In genomic region chr9:95225016-95225745, GRCh38 we compare ENCODE assay signal across 24 cellular contexts.
DNase-seq lines count a peak whose midpoint lies in the region; ATAC-seq and TF ChIP-seq lines count a peak whose summit lies in the region.
"Had no signal": no experiment of that assay in that cellular context is flagged by ENCODE, and none has a peak within 500 bp of the region (broad histone marks: within the 10 kb centered on the region; RNA-seq: fewer than 3 reads in every experiment).

No MANE protein-coding gene starts in this region.

- H4K20me1 ChIP-seq in mammary epithelial cell (ENCODE audit: insufficient read depth, low read length), result no peaks in the 10 kb centered on the region

- 91% methylated on average over 5 of the region's 5 CpGs for WGBS in mammary epithelial cell (ENCODE audit: low coverage, missing lambda C conversion rate)

- no peaks in the 10 kb centered on the region for H3K4me1 Mint-ChIP-seq in central memory CD8-positive, alpha-beta T cell
- H3K4me1 Mint-ChIP-seq: activated CD4-positive, alpha-beta T cell treated with anti-CD3 and anti-CD28 coated beads, Interleukin-2, amount 10 ng/mL, durations not matched to agents 7 days and 5 days had no signal

- H3K9me3 Mint-ChIP-seq in central memory CD8-positive, alpha-beta T cell, result no peaks in the 10 kb centered on the region
- H3K9me3 Mint-ChIP-seq: activated CD4-positive, alpha-beta T cell treated with anti-CD3 and anti-CD28 coated beads, Interleukin-2, amount 10 ng/mL, durations not matched to agents 7 days and 5 days; natural killer cell had no signal

- in situ Hi-C loops in Caki2 (cut with HindIII; ENCODE audit: low pct_unique_long_range_greater_than_20kb, low sequenced_read_pairs), result no loop called here
- in situ Hi-C loops in mammary epithelial cell (cut with MboI; ENCODE audit: low sequenced_read_pairs in 2 of 2), result no loop called here

- dilution Hi-C loops in mammary epithelial cell (cut with HindIII; ENCODE audit: low sequenced_read_pairs), result no loop called here

- no peaks in the 10 kb centered on the region for H3K27me3 ChIP-seq in mammary epithelial cell (ENCODE audit: insufficient read depth, low read length)
- H3K27me3 ChIP-seq: breast epithelium had no signal

- H3K9ac ChIP-seq in mammary epithelial cell (ENCODE audit: insufficient read depth, low read length), result no peak overlapping the region
- H3K9ac ChIP-seq: GM23248 had no signal

- H3K4me2 ChIP-seq in mammary epithelial cell (ENCODE audit: insufficient read depth, low read depth, low read length), result no peak overlapping the region

- DNase-seq in Caki2 (ENCODE audit: low read depth) (peak; percentile 3), left lobe of liver (ENCODE audit: low spot score) (no peak), renal cortical epithelial cell (ENCODE audit: low read depth) (peak; percentile 65), mammary epithelial cell (no peak), NCI-H1436 (lab: John Stamatoyannopoulos, UW) (no peak)
- no peak for DNase-seq in central memory CD8-positive, alpha-beta T cell (ENCODE audit: low spot score in 2 of 2)
- DNase-seq: activated CD4-positive, alpha-beta T cell treated with anti-CD3 and anti-CD28 coated beads, Interleukin-2, amount 10 ng/mL, durations not matched to agents 7 days and 5 days; activated effector memory CD4-positive, alpha-beta T cell treated with Interleukin-2 at 50 U/mL for 16 hours; activated T-cell treated with anti-CD3 and anti-CD28 coated beads, Interleukin-2, amount 50 U/mL, for 1 hour; effector CD4-positive, alpha-beta T cell; glutamatergic neuron; KBM-7; natural killer cell; NCI-H1092; NCI-H187; NCI-H82; retina; small intestine; stimulated activated naive CD4-positive, alpha-beta T cell; T1000 had no signal

- no peaks in the 10 kb centered on the region for H3K27me3 Mint-ChIP-seq in central memory CD8-positive, alpha-beta T cell
- H3K27me3 Mint-ChIP-seq: activated CD4-positive, alpha-beta T cell treated with anti-CD3 and anti-CD28 coated beads, Interleukin-2, amount 10 ng/mL, durations not matched to agents 7 days and 5 days; activated naive CD8-positive, alpha-beta T cell had no signal

- H3K27ac Mint-ChIP-seq in central memory CD8-positive, alpha-beta T cell (ENCODE audit: low read depth), result peak overlapping the region; percentile 44
- H3K27ac Mint-ChIP-seq: activated CD4-positive, alpha-beta T cell treated with anti-CD3 and anti-CD28 coated beads, Interleukin-2, amount 10 ng/mL, durations not matched to agents 7 days and 5 days; activated naive CD8-positive, alpha-beta T cell; natural killer cell had no signal

- H3K27ac ChIP-seq in mammary epithelial cell (ENCODE audit: insufficient read depth, low read depth, low read length), result no peak overlapping the region
- H3K27ac ChIP-seq: breast epithelium, GM23248 had no signal

- no peak overlapping the region for H2AFZ ChIP-seq in mammary epithelial cell (ENCODE audit: low read depth, low read length)
- H2AFZ ChIP-seq: GM23248 had no signal

- ATAC-seq in central memory CD8-positive, alpha-beta T cell (replicated peaks; ENCODE audit: extremely low read depth, poor library complexity, severe bottlenecking), result no peak
- ATAC-seq in left lobe of liver (peak; percentile 62), GM21619 (IDR thresholded peaks at IDR 0.05; ENCODE audit: unreplicated experiment) (no peak)

- H3K4me1 ChIP-seq in mammary epithelial cell (ENCODE audit: insufficient read depth, low read length), result no peaks in the 10 kb centered on the region
- H3K4me1 ChIP-seq: breast epithelium had no signal

- CTCF ChIA-PET in mammary epithelial cell (lab: Charles Lee; ENCODE audit: low non-redundant PET), result no interaction called here

- BruUV-seq in mammary epithelial cell (replicated peaks; lab: Mats Ljungman, UMichigan), result no TSS peak

- no peak overlapping the region for H3K4me3 ChIP-seq in mammary epithelial cell (replicated peaks in 1 of 3; ENCODE audit: insufficient read depth in 1 of 3, low read depth in 2 of 3, low read length in 3 of 3)
- H3K4me3 ChIP-seq: breast epithelium, GM23248 had no signal

- H3K36me3 Mint-ChIP-seq in central memory CD8-positive, alpha-beta T cell (ENCODE audit: insufficient read depth), result no peaks in the 10 kb centered on the region
- H3K36me3 Mint-ChIP-seq: natural killer cell had no signal

- no peaks in the 10 kb centered on the region for H3K79me2 ChIP-seq in mammary epithelial cell (ENCODE audit: insufficient read depth, low read length)

- H3K9me3 ChIP-seq in mammary epithelial cell (replicated peaks; ENCODE audit: insufficient read depth, low read length), result no peaks in the 10 kb centered on the region
- H3K9me3 ChIP-seq: breast epithelium had no signal

- H3K4me3 Mint-ChIP-seq in central memory CD8-positive, alpha-beta T cell, result no peak overlapping the region
- H3K4me3 Mint-ChIP-seq: activated CD4-positive, alpha-beta T cell treated with anti-CD3 and anti-CD28 coated beads, Interleukin-2, amount 10 ng/mL, durations not matched to agents 7 days and 5 days; activated naive CD8-positive, alpha-beta T cell; natural killer cell had no signal

- no peak for TF ChIP-seq CTCF in mammary epithelial cell (conservative IDR thresholded peaks at IDR 0.05 in 1 of 2, IDR thresholded peaks at IDR 0.05 in 1 of 2; ENCODE audit: extremely low read depth in 1 of 2, insufficient read depth in 1 of 2, low read depth in 1 of 2, low read length in 2 of 2)

- no peaks in the 10 kb centered on the region for H3K36me3 ChIP-seq in mammary epithelial cell (ENCODE audit: insufficient read depth, low read length)
- H3K36me3 ChIP-seq: breast epithelium had no signal

- intact Hi-C loops in mammary epithelial cell (cut with micrococcal nuclease), result no loop called here

Comparison
In these comparisons a context has a peak if more than half of its experiments do, and no peak if none do; other contexts are left out.
1. DNase-seq: peak in Caki2 (single experiment) and renal cortical epithelial cell (single experiment); none in central memory CD8-positive, alpha-beta T cell (0 of 2), left lobe of liver (single experiment), mammary epithelial cell (single experiment) and NCI-H1436 (single experiment).